22 cellular contexts compared by ENCODE assay signal in genomic region chr5:492314-492893, GRCh38.
"Had no signal": no experiment of that assay in that cellular context is flagged by ENCODE, and none has a peak within 500 bp of the region (broad histone marks: within the 10 kb centered on the region; RNA-seq: fewer than 3 reads in every experiment).

No MANE protein-coding gene starts in this region.

- H3K36me3 ChIP-seq: esophagus muscularis mucosa, gastroesophageal sphincter, heart left ventricle, lower lobe of right lung had no signal

- H3K9me3 ChIP-seq: esophagus muscularis mucosa, gastroesophageal sphincter, heart left ventricle, lower lobe of right lung, mucosa of descending colon had no signal

- H3K4me1 ChIP-seq: foreskin keratinocyte, heart left ventricle had no signal

- H3K4me2 ChIP-seq: hepatocyte had no signal

- H3K79me2 ChIP-seq: hepatocyte had no signal

- DNase-seq: dermis blood vessel endothelial cell; dorsolateral prefrontal cortex; effector CD4-positive, alpha-beta T cell; effector memory CD4-positive, alpha-beta T cell; foreskin keratinocyte; heart left ventricle; hypothalamus; immature natural killer cell; islet precursor cell; kidney; kidney glomerular epithelial cell; left colon; left ventricle myocardium superior; lower lobe of right lung; mesenchymal stem cell; mucosa of descending colon had no signal

- H3K4me3 Mint-ChIP-seq: immature natural killer cell, mesothelial cell of epicardium had no signal

- H3K27ac ChIP-seq: coronary artery, dorsolateral prefrontal cortex, esophagus muscularis mucosa, foreskin keratinocyte, gastroesophageal sphincter, heart left ventricle, hepatocyte, lower lobe of right lung had no signal

- H3K4me3 ChIP-seq: coronary artery, dorsolateral prefrontal cortex, esophagus muscularis mucosa, gastroesophageal sphincter, heart left ventricle, hepatocyte, lower lobe of right lung, mucosa of descending colon had no signal

- H2AFZ ChIP-seq: hepatocyte had no signal

- ATAC-seq: foreskin keratinocyte, gastroesophageal sphincter, left colon, left lobe of liver, left ventricle myocardium superior, lower lobe of right lung, mucosa of descending colon had no signal

- H3K36me3 Mint-ChIP-seq: immature natural killer cell, mesothelial cell of epicardium had no signal

- H3K9me3 Mint-ChIP-seq: immature natural killer cell, mesothelial cell of epicardium had no signal

- H3K27ac Mint-ChIP-seq: immature natural killer cell, mesothelial cell of epicardium had no signal
